ENCODE assay signal across 1 cellular context in genomic region chr5:126600631-126601511, GRCh38.
TF ChIP-seq lines count a peak whose summit lies in the region.

Gene PHAX, plus strand, starts transcription at chr5:126600947. Its CDS starts 16 bp downstream, at chr5:126600963.

TF ChIP-seq in HepG2, 621 proteins besides CTCF, POLR2A, EP300 and RAD21 (continued from another document and continues in another):
- no peak for TF ChIP-seq DZIP1 (CRISPR knock-in tag; IDR thresholded peaks at IDR 0.05)
- peak; percentile 26; the same call in 1 of the 2 replicates for TF ChIP-seq TFAP4 (IDR thresholded peaks at IDR 0.05; ENCODE audit: borderline replicate concordance, low read depth)
- no peak; the same call in 1 of the 2 replicates for TF ChIP-seq ZSCAN9 (CRISPR knock-in tag; IDR thresholded peaks at IDR 0.05; ENCODE audit: borderline replicate concordance)
- TF ChIP-seq MTERF4 (CRISPR knock-in tag; IDR thresholded peaks at IDR 0.05), result peak; percentile 86
- no peak for TF ChIP-seq NFYB (CRISPR knock-in tag; IDR thresholded peaks at IDR 0.05)
- no peak for TF ChIP-seq FUBP1 (CRISPR knock-in tag; IDR thresholded peaks at IDR 0.05; ENCODE audit: borderline replicate concordance)
- TF ChIP-seq BCL6 (CRISPR knock-in tag; IDR thresholded peaks at IDR 0.05), result no peak
- no peak; the same call in 1 of the 2 replicates for TF ChIP-seq MEIS2 (CRISPR knock-in tag; IDR thresholded peaks at IDR 0.05)
- no peak for TF ChIP-seq ARID3A (IDR thresholded peaks at IDR 0.05; ENCODE audit: low read depth, low read length)
- peak; percentile 48; the same call in 1 of the 2 replicates for TF ChIP-seq ZNF629 (CRISPR knock-in tag; conservative IDR thresholded peaks at IDR 0.05)
- TF ChIP-seq ZHX2 (IDR thresholded peaks at IDR 0.05; ENCODE audit: low read depth), result peak; percentile 33; the same call in 1 of the 2 replicates
- no peak for TF ChIP-seq ZHX2 (CRISPR knock-in tag; IDR thresholded peaks at IDR 0.05; ENCODE audit: borderline replicate concordance)
- TF ChIP-seq ZNF160 (CRISPR knock-in tag; IDR thresholded peaks at IDR 0.05), result peak; percentile 67; the same call in 1 of the 2 replicates
- TF ChIP-seq CBX1 (IDR thresholded peaks at IDR 0.05; ENCODE audit: low read depth), result peak; percentile 52
- TF ChIP-seq FOXP1 (IDR thresholded peaks at IDR 0.05), result no peak
- TF ChIP-seq FOXP1 (CRISPR knock-in tag; IDR thresholded peaks at IDR 0.05), result no peak
- peak; percentile 99 for TF ChIP-seq ZNF574 (CRISPR knock-in tag; IDR thresholded peaks at IDR 0.05)
- no peak; the same call in 1 of the 2 replicates for TF ChIP-seq KLF12 (CRISPR knock-in tag; IDR thresholded peaks at IDR 0.05; ENCODE audit: borderline replicate concordance)
- 0 out of 2 replicates have a peak, but pooled peaks have one; percentile 64 for TF ChIP-seq MTF2 (CRISPR knock-in tag; IDR thresholded peaks at IDR 0.05; ENCODE audit: borderline replicate concordance)
- peak; percentile 55 for TF ChIP-seq XRCC5 (optimal IDR thresholded peaks at IDR 0.05; ENCODE audit: low read length)
- no peak for TF ChIP-seq RCOR2 (CRISPR knock-in tag; IDR thresholded peaks at IDR 0.05)
- no peak for TF ChIP-seq TEF (CRISPR knock-in tag; IDR thresholded peaks at IDR 0.05)
- TF ChIP-seq ZNF724P (CRISPR knock-in tag; IDR thresholded peaks at IDR 0.05; ENCODE audit: borderline replicate concordance), result peak; percentile 33; the same call in 1 of the 2 replicates
- peak; percentile 93 for TF ChIP-seq SPEN (CRISPR knock-in tag; IDR thresholded peaks at IDR 0.05; ENCODE audit: low read depth)
- no peak for TF ChIP-seq FLYWCH1 (CRISPR knock-in tag; IDR thresholded peaks at IDR 0.05)
- TF ChIP-seq LBX2 (CRISPR knock-in tag; IDR thresholded peaks at IDR 0.05; ENCODE audit: borderline replicate concordance), result peak; percentile 61; the same call in 1 of the 2 replicates
- no peak for TF ChIP-seq GRHL1 (CRISPR knock-in tag; conservative IDR thresholded peaks at IDR 0.05)
- TF ChIP-seq MZF1 (CRISPR knock-in tag; IDR thresholded peaks at IDR 0.05; ENCODE audit: borderline replicate concordance), result no peak
- TF ChIP-seq ZNF329 (CRISPR knock-in tag; IDR thresholded peaks at IDR 0.05; ENCODE audit: low read depth), result peak; percentile 46; the same call in 1 of the 2 replicates
- 0 out of 2 replicates have a peak, but pooled peaks have one; percentile 32 for TF ChIP-seq XBP1 (CRISPR knock-in tag; IDR thresholded peaks at IDR 0.05)
- no peak; the same call in 1 of the 2 replicates for TF ChIP-seq TP53 (CRISPR knock-in tag; conservative IDR thresholded peaks at IDR 0.05)
- no peak for TF ChIP-seq JUN (CRISPR knock-in tag; IDR thresholded peaks at IDR 0.05)
- no peak for TF ChIP-seq ZNF660 (CRISPR knock-in tag; IDR thresholded peaks at IDR 0.05; ENCODE audit: borderline replicate concordance, low read depth)
- no peak for TF ChIP-seq ZNF382 (CRISPR knock-in tag; IDR thresholded peaks at IDR 0.05; ENCODE audit: borderline replicate concordance)
